Comparison of ENCODE assay signal across 19 cellular contexts in genomic region chr1:101915597-101915996, GRCh38.
"Had no signal": no experiment of that assay in that cellular context is flagged by ENCODE, and none has a peak within 500 bp of the region (broad histone marks: within the 10 kb centered on the region; RNA-seq: fewer than 3 reads in every experiment).

No MANE protein-coding gene starts in this region.

- H3K27ac ChIP-seq: gastrocnemius medialis, left lung, neutrophil, psoas muscle, skin epidermis had no signal

- FAIRE-seq: endometrium, keratinocyte had no signal

- ATAC-seq: esophagus mucosa; gastrocnemius medialis; naive thymus-derived CD4-positive, alpha-beta T cell; psoas muscle; sciatic nerve had no signal

- DNase-seq: effector memory CD4-positive, alpha-beta T cell; gastrocnemius medialis; immature natural killer cell; left lung; mesenchymal stem cell; midbrain; naive thymus-derived CD4-positive, alpha-beta T cell; psoas muscle; retina; stimulated activated CD4-positive, alpha-beta T cell treated with anti-CD3 and anti-CD28 coated beads, Interleukin-12 subunit alpha, Interleukin-12 subunit beta, amount 100 ng/mL, for 4 hours; stimulated activated naive CD4-positive, alpha-beta T cell treated with Interleukin-2 at 50 U/mL for 16 hours; trophoblast cell had no signal

- H3K27ac Mint-ChIP-seq: immature natural killer cell; naive thymus-derived CD4-positive, alpha-beta T cell had no signal

- H3K36me3 Mint-ChIP-seq: immature natural killer cell; naive thymus-derived CD4-positive, alpha-beta T cell had no signal

- H3K27me3 ChIP-seq: gastrocnemius medialis, left lung, neutrophil had no signal

- H3K4me3 ChIP-seq: gastrocnemius medialis, left lung, lung, psoas muscle, skin epidermis had no signal

- H3K4me1 Mint-ChIP-seq: immature natural killer cell; naive thymus-derived CD4-positive, alpha-beta T cell had no signal

- H3K27me3 Mint-ChIP-seq: naive thymus-derived CD4-positive, alpha-beta T cell had no signal

- H3K4me1 ChIP-seq: gastrocnemius medialis, left lung, psoas muscle had no signal

- H3K4me3 Mint-ChIP-seq: immature natural killer cell; naive thymus-derived CD4-positive, alpha-beta T cell had no signal

- H3K9me3 ChIP-seq: gastrocnemius medialis, left lung, neutrophil, psoas muscle had no signal

- H3K36me3 ChIP-seq: gastrocnemius medialis, left lung, neutrophil had no signal
